Comparison of ENCODE assay signal across 8 cellular contexts in genomic region chr6:144219056-144219685, GRCh38.
A peak's percentile ranks its signal among the peaks of the same experiment; 100 is the strongest.
DNase-seq lines count a peak whose midpoint lies in the region; TF ChIP-seq lines count a peak whose summit lies in the region.

No MANE protein-coding gene starts in this region.

- H3K4me1 Mint-ChIP-seq in HFFc6 (ENCODE audit: low read depth), result peaks cover 55% of the 10 kb centered on the region

- no peaks in the 10 kb centered on the region for H3K9me3 ChIP-seq in sigmoid colon

- no peaks in the 10 kb centered on the region for H3K36me3 ChIP-seq in sigmoid colon

- peaks cover 4% of the 10 kb centered on the region for H3K9me3 Mint-ChIP-seq in HFFc6

- H3K4me1 ChIP-seq in sigmoid colon, result peaks cover 3 to 20% (median 18%) of the 10 kb centered on the region in 4 donors

- no peaks in the 10 kb centered on the region for H3K27me3 ChIP-seq in sigmoid colon

- intact Hi-C loops in sigmoid colon (cut with DNase I), result no loop called here

- no peak overlapping the region for H3K4me3 ChIP-seq in fibroblast of pulmonary artery (replicated peaks; ENCODE audit: low read depth, low read length)
- H3K4me3 ChIP-seq in skeletal muscle cell (ENCODE audit: low read depth, low read length), result no peak overlapping the region
- no peak overlapping the region for H3K4me3 ChIP-seq in sigmoid colon

- H3K27ac Mint-ChIP-seq in HFFc6, result no peak overlapping the region

- no peaks in the 10 kb centered on the region for H3K36me3 Mint-ChIP-seq in HFFc6 (ENCODE audit: low read depth)

- peaks cover 6% of the 10 kb centered on the region for H3K27me3 Mint-ChIP-seq in HFFc6 (ENCODE audit: insufficient read depth)

- WGBS in sigmoid colon, 2 donors, result 56 to 67% methylated on average over 3 of the region's 3 CpGs

- TF ChIP-seq EP300 in sigmoid colon (IDR thresholded peaks at IDR 0.05), result no peak

- H3K27ac ChIP-seq in sigmoid colon, result no peak overlapping the region

- H3K4me3 Mint-ChIP-seq in HFFc6, result no peak overlapping the region

- peak; percentile 86 for TF ChIP-seq CTCF in HFFc6 (IDR thresholded peaks at IDR 0.05)
- peak; percentile 72 for TF ChIP-seq CTCF in fibroblast of pulmonary artery (IDR thresholded peaks at IDR 0.05; ENCODE audit: low read length, missing control alignments)
- TF ChIP-seq CTCF in sigmoid colon (IDR thresholded peaks at IDR 0.05), result peak in 2 of 4 experiments; percentile 30 to 48

- TF ChIP-seq POLR2A in sigmoid colon (IDR thresholded peaks at IDR 0.05), result no peak

- DNase-seq in DMS114 treated with DMSO at 0.1 percent for 48 hours (lab: John Stamatoyannopoulos, UW; ENCODE audit: unreplicated experiment) (peak; percentile 21), HFFc6 (peak; percentile 66), RPMI8226 (peak; percentile 31), fibroblast of pulmonary artery (ENCODE audit: low read depth) (peak; percentile 76), skeletal muscle cell (ENCODE audit: low read depth) (peak; percentile 23), sigmoid colon (no peak), activated gamma-delta T cell (lab: John Stamatoyannopoulos, UW) (no peak)
- DNase-seq in activated CD8-positive, alpha-beta memory T cell treated with anti-CD3 and anti-CD28 coated beads, Interleukin-2, amount 50 U/mL, for 48 hours, result no peak

Comparison
In these comparisons a context has a peak if more than half of its experiments do, and no peak if none do; other contexts are left out.
1. DNase-seq: peak in DMS114 treated with DMSO at 0.1 percent for 48 hours (single experiment), HFFc6 (single experiment), RPMI8226 (single experiment), fibroblast of pulmonary artery (single experiment) and skeletal muscle cell (single experiment); none in activated CD8-positive, alpha-beta memory T cell treated with anti-CD3 and anti-CD28 coated beads, Interleukin-2, amount 50 U/mL, for 48 hours (single experiment), sigmoid colon (single experiment) and activated gamma-delta T cell (single experiment).